Comparison of ENCODE assay signal across 8 cellular contexts in the genomic region with DNA sequence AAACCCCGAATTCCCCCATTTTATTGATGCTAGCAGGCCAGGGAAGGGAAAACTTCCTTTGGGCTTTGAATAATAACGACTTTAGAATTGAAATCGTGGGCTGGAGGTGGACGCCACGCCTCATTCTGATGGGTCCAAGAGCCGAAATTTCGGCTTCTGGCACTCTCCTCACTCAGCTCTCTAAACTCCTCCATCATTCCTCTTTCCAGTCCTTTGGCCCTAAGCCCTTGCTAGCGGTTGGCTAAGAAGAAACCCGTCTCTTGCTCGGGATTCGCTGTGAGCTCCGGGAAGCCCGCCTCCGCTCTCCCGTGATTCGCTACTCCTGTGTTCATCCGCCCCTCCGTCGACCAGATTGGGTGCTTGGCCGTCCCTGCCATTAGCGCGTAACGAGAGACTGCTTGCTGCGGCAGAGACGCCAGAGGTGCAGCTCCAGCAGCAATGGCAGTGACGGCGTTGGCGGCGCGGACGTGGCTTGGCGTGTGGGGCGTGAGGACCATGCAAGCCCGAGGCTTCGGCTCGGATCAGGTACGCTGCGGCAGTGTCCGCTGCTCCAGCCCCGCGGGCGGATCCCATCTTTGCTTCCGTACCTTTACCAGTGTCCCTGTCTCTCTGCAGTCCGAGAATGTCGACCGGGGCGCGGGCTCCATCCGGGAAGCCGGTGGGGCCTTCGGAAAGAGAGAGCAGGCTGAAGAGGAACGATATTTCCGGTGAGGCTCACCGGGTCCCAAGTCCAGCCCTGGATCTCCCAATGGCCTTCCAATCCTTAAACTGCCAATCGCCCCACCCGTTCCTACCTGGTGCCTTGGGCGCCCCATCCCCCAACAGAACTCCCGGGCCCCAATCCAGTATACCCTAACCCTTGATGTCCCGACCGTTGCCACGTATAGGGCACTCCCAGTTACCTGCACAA. TPM values are rescaled to one million over a fixed set of nuclear protein-coding genes. Genes with fewer than 3 reads are reported as not detected.
DNase-seq lines count a peak whose midpoint lies in the region; ATAC-seq and TF ChIP-seq lines count a peak whose summit lies in the region.

A gene (plus strand): TSS at position 379 of the 910 bp plus-strand sequence. CDS start 60 bp downstream, at position 439.

- peak within 1 kb of the TSS; percentile 98 for H2AFZ ChIP-seq in fibroblast of lung (ENCODE audit: low read length)

- no peak within 1 kb of the TSS for H3K4me3 Mint-ChIP-seq in activated T-helper 1 cell treated with anti-CD3 and anti-CD28 coated beads, Interleukin-12 subunit alpha, Interleukin-12 subunit beta, Interleukin-2, Interleukin-4 antibody, amounts not matched to agents 30 ng/mL and 10 ng/mL and 1 ng/mL, durations not matched to agents 14 hours and 24 hours and 36 hours
- H3K4me3 Mint-ChIP-seq in naive thymus-derived CD4-positive, alpha-beta T cell: peak within 1 kb of the TSS in 2 of 10 donors; percentile 5 to 48
- H3K4me3 Mint-ChIP-seq in stimulated activated naive B cell treated with anti-CD40 and anti-IgM and Interleukin-4, amounts not matched to agents 10 μg/mL and 1 μg/mL and 100 μg/mL, for 72 hours: peak within 1 kb of the TSS in 1 of 2 donors; percentile 51

- H3K36me3 ChIP-seq in fibroblast of lung (ENCODE audit: control insufficient read depth, insufficient read depth, low read length): peaks cover 5% of the 10 kb centered on the region
- peaks cover 0 to 15% (median 0%) of the 10 kb centered on the region in 3 experiments for H3K36me3 ChIP-seq in naive thymus-derived CD4-positive, alpha-beta T cell (ENCODE audit: control insufficient read depth in 2 of 3, insufficient read depth in 3 of 3, low read length in 3 of 3)

- H3K36me3 Mint-ChIP-seq in activated T-helper 1 cell treated with anti-CD3 and anti-CD28 coated beads, Interleukin-12 subunit alpha, Interleukin-12 subunit beta, Interleukin-2, Interleukin-4 antibody, amounts not matched to agents 30 ng/mL and 10 ng/mL and 1 ng/mL, durations not matched to agents 14 hours and 24 hours and 36 hours (ENCODE audit: low read depth): peaks cover 7% of the 10 kb centered on the region
- peaks cover 3 to 5% (median 4%) of the 10 kb centered on the region in 5 donors for H3K36me3 Mint-ChIP-seq in naive thymus-derived CD4-positive, alpha-beta T cell
- peaks cover 6 to 11% of the 10 kb centered on the region in 2 donors for H3K36me3 Mint-ChIP-seq in stimulated activated naive B cell treated with anti-CD40 and anti-IgM and Interleukin-4, amounts not matched to agents 10 μg/mL and 1 μg/mL and 100 μg/mL, for 72 hours

- no peaks in the 10 kb centered on the region for H3K9me3 Mint-ChIP-seq in activated T-helper 1 cell treated with anti-CD3 and anti-CD28 coated beads, Interleukin-12 subunit alpha, Interleukin-12 subunit beta, Interleukin-2, Interleukin-4 antibody, amounts not matched to agents 30 ng/mL and 10 ng/mL and 1 ng/mL, durations not matched to agents 14 hours and 24 hours and 36 hours
- H3K9me3 Mint-ChIP-seq in naive thymus-derived CD4-positive, alpha-beta T cell: no peaks in the 10 kb centered on the region
- H3K9me3 Mint-ChIP-seq in stimulated activated naive B cell treated with anti-CD40 and anti-IgM and Interleukin-4, amounts not matched to agents 10 μg/mL and 1 μg/mL and 100 μg/mL, for 72 hours: no peaks in the 10 kb centered on the region

- intact Hi-C loops in activated T-helper 1 cell treated with anti-CD3 and anti-CD28 coated beads, Interleukin-12 subunit alpha, Interleukin-12 subunit beta, Interleukin-2, Interleukin-4 antibody, amounts not matched to agents 30 ng/mL and 10 ng/mL and 1 ng/mL, durations not matched to agents 14 hours and 24 hours and 36 hours (cut with micrococcal nuclease): loop anchor here (1.0 kb wide), 5 partner anchors 10 to 148 kb away; a partner anchor contains a TSS
- intact Hi-C loops in naive thymus-derived CD4-positive, alpha-beta T cell (cut with micrococcal nuclease): loop anchor here (1.0 to 2.0 kb wide), 4 partner anchors 8 to 93 kb away; a partner anchor contains a TSS

- ATAC-seq in naive thymus-derived CD4-positive, alpha-beta T cell: peak; percentile 97
- peak; percentile 92 to 96 for ATAC-seq in stimulated activated naive B cell treated with anti-CD40 and anti-IgM and Interleukin-4, amounts not matched to agents 10 μg/mL and 1 μg/mL and 100 μg/mL, for 72 hours (replicated peaks)

- DNase-seq in EH (ENCODE audit: low read depth) (peak; percentile 99), GOT3 (lab: John Stamatoyannopoulos, UW) (peak; percentile 86), LHCN-M2 (ENCODE audit: low read depth) (peak; percentile 97), RPMI7951 (ENCODE audit: low read depth) (peak; percentile 98), fibroblast of lung (ENCODE audit: low read depth in 2 of 2) (peak; percentile 98)
- peak; percentile 94 for DNase-seq in activated T-helper 1 cell treated with anti-CD3 and anti-CD28 coated beads, Interleukin-12 subunit alpha, Interleukin-12 subunit beta, Interleukin-2, Interleukin-4 antibody, amounts not matched to agents 30 ng/mL and 10 ng/mL and 1 ng/mL, durations not matched to agents 14 hours and 24 hours and 36 hours (ENCODE audit: low spot score)
- DNase-seq in naive thymus-derived CD4-positive, alpha-beta T cell: peak; percentile 78 to 96 (median 94)
- DNase-seq in stimulated activated naive B cell treated with anti-CD40 and anti-IgM and Interleukin-4, amounts not matched to agents 10 μg/mL and 1 μg/mL and 100 μg/mL, for 72 hours: peak; percentile 96

- no peaks in the 10 kb centered on the region for H4K20me1 ChIP-seq in fibroblast of lung (ENCODE audit: control insufficient read depth, extremely low read depth, insufficient read depth, low read length)

- peaks cover 37% of the 10 kb centered on the region for H3K79me2 ChIP-seq in fibroblast of lung (ENCODE audit: control insufficient read depth, insufficient read depth, low read length)

- peak within 1 kb of the TSS; percentile 84 for H3K27ac ChIP-seq in fibroblast of lung (ENCODE audit: insufficient read depth, low read length)
- H3K27ac ChIP-seq in naive thymus-derived CD4-positive, alpha-beta T cell (ENCODE audit: low read depth, low read length): peak within 1 kb of the TSS; percentile 87

- H3K4me1 ChIP-seq in fibroblast of lung (ENCODE audit: control insufficient read depth, extremely low read depth, insufficient read depth, low read length): no peaks in the 10 kb centered on the region
- peaks cover 26 to 34% of the 10 kb centered on the region in 2 donors for H3K4me1 ChIP-seq in naive thymus-derived CD4-positive, alpha-beta T cell (ENCODE audit: control insufficient read depth in 2 of 2, insufficient read depth in 2 of 2, low read length in 2 of 2)

- POLR2A ChIA-PET in naive thymus-derived CD4-positive, alpha-beta T cell (lab: Charles Lee): interaction anchor here (0.7 to 13.7 kb wide), 13 partner anchors 10 to 945 kb away, joined by 3 to 184 read pairs (median 5); a partner anchor contains a TSS

- peak within 1 kb of the TSS; percentile 81 to 97 (median 94) for H3K4me3 ChIP-seq in fibroblast of lung (replicated peaks in 1 of 4; ENCODE audit: control extremely low read depth in 1 of 4, insufficient read depth in 1 of 4, low read depth in 3 of 4, low read length in 4 of 4)
- peak within 1 kb of the TSS; percentile 95 for H3K4me3 ChIP-seq in naive thymus-derived CD4-positive, alpha-beta T cell (ENCODE audit: low read length)

- H3K27me3 Mint-ChIP-seq in activated T-helper 1 cell treated with anti-CD3 and anti-CD28 coated beads, Interleukin-12 subunit alpha, Interleukin-12 subunit beta, Interleukin-2, Interleukin-4 antibody, amounts not matched to agents 30 ng/mL and 10 ng/mL and 1 ng/mL, durations not matched to agents 14 hours and 24 hours and 36 hours (ENCODE audit: insufficient read depth): no peaks in the 10 kb centered on the region
- no peaks in the 10 kb centered on the region for H3K27me3 Mint-ChIP-seq in naive thymus-derived CD4-positive, alpha-beta T cell
- no peaks in the 10 kb centered on the region for H3K27me3 Mint-ChIP-seq in stimulated activated naive B cell treated with anti-CD40 and anti-IgM and Interleukin-4, amounts not matched to agents 10 μg/mL and 1 μg/mL and 100 μg/mL, for 72 hours

- CTCF ChIA-PET in naive thymus-derived CD4-positive, alpha-beta T cell (lab: Charles Lee): interaction anchor here (0.6 to 1.4 kb wide), 3 partner anchors 12 to 688 kb away, joined by 3 to 8 read pairs (median 3); no protein-coding TSS in a partner anchor

- H3K27me3 ChIP-seq in fibroblast of lung (ENCODE audit: control insufficient read depth, insufficient read depth, low read length): no peaks in the 10 kb centered on the region
- no peaks in the 10 kb centered on the region for H3K27me3 ChIP-seq in naive thymus-derived CD4-positive, alpha-beta T cell (ENCODE audit: control insufficient read depth in 2 of 2, insufficient read depth in 2 of 2, low read length in 2 of 2)

- H3K4me2 ChIP-seq in fibroblast of lung (ENCODE audit: extremely low read depth, insufficient read depth, low read length): peak within 1 kb of the TSS; percentile 97

- TF ChIP-seq CTCF in fibroblast of lung (conservative IDR thresholded peaks at IDR 0.05 in 1 of 2, IDR thresholded peaks at IDR 0.05 in 1 of 2; ENCODE audit: low read depth in 1 of 2, low read length in 2 of 2): no peak

- peak within 1 kb of the TSS; percentile 83 for H3K9ac ChIP-seq in fibroblast of lung (ENCODE audit: insufficient read depth, low read length)

- no peak within 1 kb of the TSS for H3K27ac Mint-ChIP-seq in activated T-helper 1 cell treated with anti-CD3 and anti-CD28 coated beads, Interleukin-12 subunit alpha, Interleukin-12 subunit beta, Interleukin-2, Interleukin-4 antibody, amounts not matched to agents 30 ng/mL and 10 ng/mL and 1 ng/mL, durations not matched to agents 14 hours and 24 hours and 36 hours
- H3K27ac Mint-ChIP-seq in naive thymus-derived CD4-positive, alpha-beta T cell: no peak within 1 kb of the TSS
- no peak within 1 kb of the TSS for H3K27ac Mint-ChIP-seq in stimulated activated naive B cell treated with anti-CD40 and anti-IgM and Interleukin-4, amounts not matched to agents 10 μg/mL and 1 μg/mL and 100 μg/mL, for 72 hours

- H3K9me3 ChIP-seq in fibroblast of lung (ENCODE audit: control insufficient read depth, insufficient read depth, low read depth, low read length): no peaks in the 10 kb centered on the region
- H3K9me3 ChIP-seq in naive thymus-derived CD4-positive, alpha-beta T cell (ENCODE audit: control insufficient read depth in 2 of 3, low read length in 3 of 3): no peaks in the 10 kb centered on the region

- H3K4me1 Mint-ChIP-seq in activated T-helper 1 cell treated with anti-CD3 and anti-CD28 coated beads, Interleukin-12 subunit alpha, Interleukin-12 subunit beta, Interleukin-2, Interleukin-4 antibody, amounts not matched to agents 30 ng/mL and 10 ng/mL and 1 ng/mL, durations not matched to agents 14 hours and 24 hours and 36 hours (ENCODE audit: low read depth): peaks cover 11% of the 10 kb centered on the region
- peaks cover 7 to 33% (median 20%) of the 10 kb centered on the region in 7 donors for H3K4me1 Mint-ChIP-seq in naive thymus-derived CD4-positive, alpha-beta T cell
- peaks cover 9 to 16% of the 10 kb centered on the region in 2 donors for H3K4me1 Mint-ChIP-seq in stimulated activated naive B cell treated with anti-CD40 and anti-IgM and Interleukin-4, amounts not matched to agents 10 μg/mL and 1 μg/mL and 100 μg/mL, for 72 hours

RNA-seq across cellular contexts. Expression of the gene that starts here (rescaled TPM):
- total RNA-seq in LHCN-M2 (2014; rRNA removed): 183 and 197 TPM in 2 replicates
- polyA plus RNA-seq in LHCN-M2 (2012): 314 TPM
- 353 and 365 TPM in 2 replicates for total RNA-seq in RPMI7951 (2014; rRNA removed; shearing (Covaris generic))
- 128 and 132 TPM in 2 replicates for total RNA-seq in activated T-helper 1 cell treated with anti-CD3 and anti-CD28 coated beads, Interleukin-12 subunit alpha, Interleukin-12 subunit beta, Interleukin-2, Interleukin-4 antibody, amounts not matched to agents 30 ng/mL and 10 ng/mL and 1 ng/mL, durations not matched to agents 14 hours and 24 hours and 36 hours
- 100 and 146 TPM in 2 replicates for total RNA-seq in fibroblast of lung
- polyA plus RNA-seq in fibroblast of lung: 269 and 279 TPM in 2 replicates
- polyA plus RNA-seq in fibroblast of lung (2012): 333 and 339 TPM in 2 replicates
- 18.3 and 26.1 TPM in 2 replicates for polyA minus RNA-seq in fibroblast of lung (ENCODE audit: low replicate concordance)
- 100 to 1,000 TPM in 4 of 5 experiments, 10 to 100 TPM in 1; 68.2 to 158 (median 104) TPM for total RNA-seq in naive thymus-derived CD4-positive, alpha-beta T cell
- 100 to 1,000 TPM; 541 to 640 TPM for polyA plus RNA-seq in naive thymus-derived CD4-positive, alpha-beta T cell

Comparison
In these comparisons a context has a peak if more than half of its experiments do, and no peak if none do; other contexts are left out.
1. Peak in every context shown above with its lines: DNase-seq, ATAC-seq, H3K4me3 ChIP-seq and H3K27ac ChIP-seq.